ENCODE assay signal across 8 cellular contexts in the genomic region with DNA sequence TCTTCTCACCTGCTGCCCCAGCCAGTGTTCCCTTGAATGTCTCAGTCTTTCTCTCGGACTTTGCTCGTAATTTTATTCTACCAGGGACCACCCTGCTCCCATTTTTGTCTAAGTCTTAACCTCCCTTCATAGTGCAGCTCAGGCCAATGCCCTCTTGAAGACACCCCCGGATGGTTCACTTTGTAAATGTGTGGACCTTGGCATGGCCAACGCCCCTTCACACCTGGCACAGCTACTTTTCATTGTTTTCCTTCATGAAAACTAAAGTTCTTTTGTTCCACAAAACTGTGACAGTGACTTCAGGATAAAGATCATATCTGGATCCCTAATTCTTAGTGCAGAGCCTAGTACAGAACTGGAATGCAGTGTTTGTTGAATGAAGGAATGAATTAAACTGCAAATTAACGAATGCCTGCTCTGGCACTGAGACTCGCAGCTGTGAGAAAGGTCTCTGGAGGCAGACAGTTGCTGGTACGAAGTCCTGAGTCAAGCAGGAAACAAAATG. TPM values are rescaled to one million over a fixed set of nuclear protein-coding genes. Genes with fewer than 3 reads are reported as not detected.
A peak's percentile ranks its signal among the peaks of the same experiment; 100 is the strongest.
DNase-seq lines count a peak whose midpoint lies in the region; FAIRE-seq and TF ChIP-seq lines count a peak whose summit lies in the region.

No MANE protein-coding gene starts in this region.

- no peaks in the 10 kb centered on the region for H3K9me3 ChIP-seq in Karpas-422 (ENCODE audit: low read length)
- no peaks in the 10 kb centered on the region for H3K9me3 ChIP-seq in small intestine (ENCODE audit: control insufficient read depth, low read depth)

- no peaks in the 10 kb centered on the region for H3K79me2 ChIP-seq in Karpas-422 (ENCODE audit: low read length)

- peak; percentile 14 for TF ChIP-seq POLR2A in GM18951 (IDR thresholded peaks at IDR 0.05; ENCODE audit: extremely low read depth, insufficient read depth, insufficient read length)
- TF ChIP-seq POLR2A in erythroblast (IDR thresholded peaks at IDR 0.05; ENCODE audit: low read length), result no peak

- peak overlapping the region; percentile 93 for H3K4me2 ChIP-seq in Karpas-422 (ENCODE audit: low read depth, low read length, poor library complexity, severe bottlenecking)

- FAIRE-seq in small intestine (lab: Jason Lieb, UNC), result no peak

- H3K4me3 ChIP-seq in Karpas-422 (ENCODE audit: low read length) (peak overlapping the region; percentile 78), fibroblast of mammary gland (ENCODE audit: control insufficient read depth, low read depth, low read length) (peak overlapping the region; percentile 66), small intestine (ENCODE audit: low read depth in 1 of 2, low read length in 2 of 2) (peak overlapping the region in 1 of 2 donors; percentile 84)

- H3K27ac ChIP-seq in Karpas-422 (ENCODE audit: low read length) (peak overlapping the region; percentile 83), small intestine (ENCODE audit: low read depth in 1 of 2, low read length in 1 of 2) (peak overlapping the region; percentile 98 to 100)

- in situ Hi-C loops in GM18951 (cut with MboI; ENCODE audit: low sequenced_read_pairs, unreplicated experiment), result loop anchor here (10.0 kb wide), 2 partner anchors 46 to 346 kb away; a partner anchor contains a TSS

- no peak for TF ChIP-seq CTCF in fibroblast of mammary gland (conservative IDR thresholded peaks at IDR 0.05; ENCODE audit: control insufficient read depth, insufficient read depth, low read depth, low read length)

- H4K20me1 ChIP-seq in Karpas-422 (ENCODE audit: insufficient read depth, low read depth, low read length), result no peaks in the 10 kb centered on the region

- H3K27me3 ChIP-seq in Karpas-422 (ENCODE audit: low read length) (no peaks in the 10 kb centered on the region), small intestine (ENCODE audit: control insufficient read depth in 2 of 2, insufficient read depth in 2 of 2, low read length in 2 of 2) (no peaks in the 10 kb centered on the region)

- WGBS in small intestine, 3 donors, result 3 to 9% (median 6%) methylated on average over 7 of the region's 7 CpGs

- DNase-seq in AG08396 (ENCODE audit: low spot score) (peak; percentile 68), Karpas-422 (no peak), fibroblast of mammary gland (ENCODE audit: low read depth) (no peak), small intestine (peak; percentile 93), erythroblast (lab: John Stamatoyannopoulos, UW) (no peak), NCI-H524 treated with DMSO at 0.1 percent for 48 hours (lab: John Stamatoyannopoulos, UW) (no peak), pons (ENCODE audit: low spot score) (no peak)

- no peaks in the 10 kb centered on the region for H3K36me3 ChIP-seq in Karpas-422 (ENCODE audit: insufficient read depth, low read length)
- H3K36me3 ChIP-seq in small intestine (ENCODE audit: control insufficient read depth in 2 of 2, insufficient read depth in 2 of 2, low read length in 2 of 2), result no peaks in the 10 kb centered on the region

- H3K4me1 ChIP-seq in Karpas-422 (ENCODE audit: low read length) (peaks cover 51% of the 10 kb centered on the region), small intestine (ENCODE audit: control insufficient read depth in 2 of 2, insufficient read depth in 1 of 2, low read depth in 1 of 2, low read length in 1 of 2) (peaks cover 3 to 5% of the 10 kb centered on the region in 2 donors)

- peak overlapping the region; percentile 80 for H2AFZ ChIP-seq in Karpas-422 (ENCODE audit: low read length)

- H3K9me2 ChIP-seq in Karpas-422 (replicated peaks; ENCODE audit: insufficient read depth, low read length), result no peaks in the 10 kb centered on the region

- peak overlapping the region; percentile 85 for H3K9ac ChIP-seq in Karpas-422 (ENCODE audit: low read length)

RNA-seq across cellular contexts. Expression of a gene that starts 3.5 kb away (rescaled TPM):
- 0.48 and 0.54 TPM in 2 replicates for total RNA-seq in Karpas-422 (2014; rRNA removed; shearing (Covaris generic); ENCODE audit: low replicate concordance)
- 10 to 100 TPM in 2 of 3 donors, 1 to 10 TPM in 1; 8.1 to 44.2 (median 18.1) TPM for polyA plus RNA-seq in small intestine

RNA-seq across cellular contexts. Expression of a gene that starts 7.7 kb away (rescaled TPM):
- total RNA-seq in Karpas-422 (2014; rRNA removed; shearing (Covaris generic); ENCODE audit: low replicate concordance), result 0.32 and 1.9 TPM in 2 replicates
- polyA plus RNA-seq in small intestine, result 10 to 100 TPM; 13.4 to 24.9 (median 16.8) TPM

RNA-seq across cellular contexts. Expression of a gene that starts 39.4 kb away (rescaled TPM):
- total RNA-seq in Karpas-422 (2014; rRNA removed; shearing (Covaris generic); ENCODE audit: low replicate concordance), result not detected in 2 replicates
- not detected for polyA plus RNA-seq in small intestine

Comparison
In these comparisons a context has a peak if more than half of its experiments do, and no peak if none do; other contexts are left out.
1. DNase-seq: peak in AG08396 (single experiment) and small intestine (single experiment); none in Karpas-422 (single experiment), fibroblast of mammary gland (single experiment), erythroblast (0 of 2), NCI-H524 treated with DMSO at 0.1 percent for 48 hours (single experiment) and pons (single experiment).